ENCODE assay signal across 8 cellular contexts in the genomic region with DNA sequence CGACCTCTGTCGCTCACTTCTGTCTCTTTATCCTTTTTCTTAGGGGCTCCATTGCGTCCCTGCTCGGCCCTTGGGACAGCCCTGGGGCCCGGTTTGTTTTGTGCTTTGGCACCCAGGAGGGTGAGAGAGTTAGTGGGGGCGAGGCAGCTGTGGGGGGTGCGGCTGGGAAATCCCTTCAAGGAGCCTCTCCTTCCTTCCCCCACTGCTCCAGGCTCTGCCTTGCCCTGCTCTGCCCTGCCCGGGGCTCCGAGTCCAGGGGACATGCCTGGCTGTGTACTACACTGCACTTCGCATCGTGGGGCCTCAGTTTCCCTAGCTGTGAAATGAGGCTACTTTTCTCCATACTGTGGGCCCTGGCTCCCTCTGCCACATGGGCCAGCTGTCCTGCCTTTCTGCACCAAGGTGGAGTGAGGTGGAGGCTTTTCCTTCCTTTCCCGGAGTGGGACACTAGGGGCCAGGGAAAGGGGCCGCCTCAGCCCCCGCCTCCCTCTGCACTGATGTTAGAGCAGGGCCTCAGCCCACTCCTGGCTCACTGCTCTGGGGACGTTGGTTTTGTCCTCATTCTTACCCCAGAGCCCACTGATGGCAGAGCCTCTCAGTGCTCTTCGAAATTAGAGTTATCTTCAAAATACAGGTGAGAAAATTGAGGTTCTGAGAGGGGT. TPM values are rescaled to one million over a fixed set of nuclear protein-coding genes. Genes with fewer than 3 reads are reported as not detected.
DNase-seq lines count a peak whose midpoint lies in the region; ATAC-seq, FAIRE-seq and TF ChIP-seq lines count a peak whose summit lies in the region.

No MANE protein-coding gene starts in this region.

- no peaks in the 10 kb centered on the region for H3F3A ChIP-seq in Loucy (ENCODE audit: low read depth)

- no peaks in the 10 kb centered on the region for H3K9me3 Mint-ChIP-seq in naive thymus-derived CD8-positive, alpha-beta T cell

- H3K4me1 Mint-ChIP-seq in naive thymus-derived CD8-positive, alpha-beta T cell = peaks cover 15 to 41% (median 28%) of the 10 kb centered on the region in 4 donors

- H3K9ac ChIP-seq in Loucy (ENCODE audit: low read depth, low read length, poor library complexity, severe bottlenecking) = peak overlapping the region; percentile 80

- H3K79me2 ChIP-seq in Loucy (ENCODE audit: insufficient read depth, low read length) = peaks cover 32% of the 10 kb centered on the region

- H3K4me3 Mint-ChIP-seq in naive thymus-derived CD8-positive, alpha-beta T cell = peak overlapping the region; percentile 87 to 99 (median 97)

- H3K4me3 ChIP-seq in Loucy (ENCODE audit: low read length, poor library complexity, severe bottlenecking) = peak overlapping the region; percentile 100

- POLR2A ChIA-PET in naive thymus-derived CD8-positive, alpha-beta T cell (lab: Charles Lee) = interaction anchor here (0.6 to 1.2 kb wide), 2 partner anchors 35 to 42 kb away, joined by 4 read pairs; a partner anchor contains a TSS

- ATAC-seq in naive thymus-derived CD8-positive, alpha-beta T cell = no peak
- ATAC-seq in HG03108 (IDR thresholded peaks at IDR 0.05; ENCODE audit: unreplicated experiment) = no peak

- no peaks in the 10 kb centered on the region for H3K9me3 ChIP-seq in Loucy (ENCODE audit: insufficient read depth, low read depth, low read length)

- H3K27ac Mint-ChIP-seq in naive thymus-derived CD8-positive, alpha-beta T cell = peak overlapping the region; percentile 78 to 98 (median 92)

- H3K9me2 ChIP-seq in Loucy (replicated peaks; ENCODE audit: low read depth, low read length) = no peaks in the 10 kb centered on the region

- DNase-seq in AG20443 (ENCODE audit: low spot score) (peak; percentile 38), dermis blood vessel endothelial cell (peak; percentile 21), NCI-H510A treated with DMSO at 0.1 percent for 48 hours (lab: John Stamatoyannopoulos, UW) (no peak), H54 (ENCODE audit: insufficient read length, low spot score) (no peak), NCI-H187 (lab: John Stamatoyannopoulos, UW) (no peak)
- DNase-seq in naive thymus-derived CD8-positive, alpha-beta T cell = peak in 1 of 10 donors; percentile 10

- H3K4me1 ChIP-seq in Loucy (ENCODE audit: insufficient read depth, low read length, poor library complexity, severe bottlenecking) = peaks cover 22% of the 10 kb centered on the region

- H4K20me1 ChIP-seq in Loucy (ENCODE audit: insufficient read depth, low read length, poor library complexity, severe bottlenecking) = peaks cover 7% of the 10 kb centered on the region

- peaks cover 0 to 3% (median 0%) of the 10 kb centered on the region in 3 donors for H3K36me3 Mint-ChIP-seq in naive thymus-derived CD8-positive, alpha-beta T cell

- no peak for FAIRE-seq in H54 (lab: Jason Lieb, UNC)

- TF ChIP-seq CTCF in Loucy (conservative IDR thresholded peaks at IDR 0.05; ENCODE audit: low read length) = no peak

- no peaks in the 10 kb centered on the region for H3K36me3 ChIP-seq in Loucy (ENCODE audit: insufficient read depth, low read length)

- peak overlapping the region; percentile 93 for H2AFZ ChIP-seq in Loucy (ENCODE audit: low read length)

- no peaks in the 10 kb centered on the region for H3K27me3 Mint-ChIP-seq in naive thymus-derived CD8-positive, alpha-beta T cell

- H3K27me3 ChIP-seq in Loucy (ENCODE audit: insufficient read depth, low read length, poor library complexity, severe bottlenecking) = no peaks in the 10 kb centered on the region

- peak overlapping the region; percentile 99 for H3K4me2 ChIP-seq in Loucy (ENCODE audit: low read depth, low read length, poor library complexity, severe bottlenecking)

- no peak for TF ChIP-seq POLR2A in H54 (IDR thresholded peaks at IDR 0.05; ENCODE audit: low read depth, low read length)

RNA-seq across cellular contexts. Expression of a gene that starts 1.0 kb away (rescaled TPM):
- total RNA-seq in dermis blood vessel endothelial cell = 27.9 and 40.0 TPM in 2 replicates
- total RNA-seq in naive thymus-derived CD8-positive, alpha-beta T cell = 10 to 100 TPM; 16.8 to 17.3 TPM
- polyA plus RNA-seq in naive thymus-derived CD8-positive, alpha-beta T cell = 1 to 10 TPM; 1.2 to 1.9 (median 1.5) TPM

RNA-seq across cellular contexts. Expression of a gene that starts 32.1 kb away (rescaled TPM):
- total RNA-seq in dermis blood vessel endothelial cell = 409 and 588 TPM in 2 replicates
- 100 to 1,000 TPM; 318 to 327 TPM for total RNA-seq in naive thymus-derived CD8-positive, alpha-beta T cell
- 100 to 1,000 TPM in 2 of 3 donors, 10 to 100 TPM in 1; 81.2 to 180 (median 100) TPM for polyA plus RNA-seq in naive thymus-derived CD8-positive, alpha-beta T cell

RNA-seq across cellular contexts. Expression of a gene that starts 34.0 kb away (rescaled TPM):
- 22.4 and 22.6 TPM in 2 replicates for total RNA-seq in dermis blood vessel endothelial cell
- total RNA-seq in naive thymus-derived CD8-positive, alpha-beta T cell = 10 to 100 TPM; 16.7 to 17.4 TPM
- polyA plus RNA-seq in naive thymus-derived CD8-positive, alpha-beta T cell = 10 to 100 TPM; 10.7 to 14.4 (median 10.8) TPM

RNA-seq across cellular contexts. Expression of a gene that starts 42.8 kb away (rescaled TPM):
- 95.1 and 104 TPM in 2 replicates for total RNA-seq in dermis blood vessel endothelial cell
- total RNA-seq in naive thymus-derived CD8-positive, alpha-beta T cell = 100 to 1,000 TPM; 109 to 120 TPM
- 100 to 1,000 TPM; 125 to 148 (median 129) TPM for polyA plus RNA-seq in naive thymus-derived CD8-positive, alpha-beta T cell

Comparison
In these comparisons a context has a peak if more than half of its experiments do, and no peak if none do; other contexts are left out.
1. DNase-seq: peak in AG20443 (single experiment) and dermis blood vessel endothelial cell (single experiment); none in NCI-H510A treated with DMSO at 0.1 percent for 48 hours (single experiment), H54 (single experiment) and NCI-H187 (0 of 2).